In the genomic region with DNA sequence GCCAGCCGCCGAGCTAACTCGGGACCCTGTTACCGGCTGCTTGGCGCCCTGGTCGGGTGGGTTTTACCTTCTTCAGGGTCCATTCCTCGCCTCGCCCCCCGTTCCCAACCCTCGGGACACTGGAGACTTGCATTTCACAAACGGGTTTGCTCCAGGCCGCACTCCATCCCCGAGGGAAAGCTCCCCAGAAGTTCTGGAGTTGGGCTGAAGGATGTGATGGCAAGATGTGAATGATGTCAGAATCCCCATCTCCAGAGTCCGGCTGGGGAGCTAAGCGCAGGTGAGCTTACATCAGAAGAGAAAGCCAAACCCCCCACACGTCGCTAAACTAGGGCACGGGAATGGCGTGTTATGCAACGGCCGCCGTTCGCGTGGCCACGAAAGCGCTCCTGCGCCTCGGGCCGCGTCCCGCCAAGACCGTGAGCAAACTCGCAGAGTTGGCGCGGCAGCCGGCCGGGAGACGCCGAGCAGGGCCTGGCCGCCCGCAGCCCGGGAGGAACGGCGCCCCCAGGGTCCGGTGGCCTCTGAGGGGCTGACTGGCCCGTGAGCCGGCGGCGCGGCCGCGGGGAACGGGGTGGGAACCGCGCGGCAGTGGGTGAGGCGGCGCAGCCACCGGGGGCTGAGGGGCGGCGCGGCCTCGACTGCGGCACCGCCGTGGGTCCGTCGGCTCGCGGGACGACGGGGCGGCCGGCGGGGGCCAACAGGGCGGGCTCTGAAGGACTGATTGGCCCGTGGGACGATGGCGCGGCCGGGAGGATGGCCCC, we compare ENCODE assay signal across 8 cellular contexts. TPM values are rescaled to one million over a fixed set of nuclear protein-coding genes. Genes with fewer than 3 reads are reported as not detected.
DNase-seq lines count a peak whose midpoint lies in the region; ATAC-seq and TF ChIP-seq lines count a peak whose summit lies in the region.

No MANE protein-coding gene starts in this region.

- peaks cover 55% of the 10 kb centered on the region for H3K79me2 ChIP-seq in osteoblast (ENCODE audit: insufficient read depth, low read length)

- peaks cover 4% of the 10 kb centered on the region for H3K36me3 ChIP-seq in osteoblast (ENCODE audit: insufficient read depth, low read length)

- H3K36me3 Mint-ChIP-seq in activated CD4-positive, alpha-beta memory T cell treated with anti-CD3 and anti-CD28 coated beads for 36 hours: no peaks in the 10 kb centered on the region

- CTCF ChIA-PET in activated CD4-positive, alpha-beta memory T cell treated with anti-CD3 and anti-CD28 coated beads for 36 hours (lab: Charles Lee): no interaction called here

- no peaks in the 10 kb centered on the region for H3K9me3 ChIP-seq in osteoblast (ENCODE audit: low read depth, low read length)

- H3K9me3 Mint-ChIP-seq in activated CD4-positive, alpha-beta memory T cell treated with anti-CD3 and anti-CD28 coated beads for 36 hours: no peaks in the 10 kb centered on the region

- no peaks in the 10 kb centered on the region for H3K27me3 ChIP-seq in foreskin keratinocyte
- no peaks in the 10 kb centered on the region for H3K27me3 ChIP-seq in osteoblast (ENCODE audit: insufficient read depth, low read length)

- H3K4me1 ChIP-seq in foreskin keratinocyte: peaks cover 2% of the 10 kb centered on the region
- H3K4me1 ChIP-seq in osteoblast (ENCODE audit: insufficient read depth, low read length): peaks cover 43% of the 10 kb centered on the region

- ATAC-seq in HG02981 (IDR thresholded peaks at IDR 0.05; ENCODE audit: unreplicated experiment) (peak; percentile 6), foreskin keratinocyte (peak; percentile 29)

- peak overlapping the region; percentile 70 for H3K4me3 ChIP-seq in osteoblast (ENCODE audit: insufficient read depth, low read length)

- no peak overlapping the region for H2AFZ ChIP-seq in osteoblast (ENCODE audit: low read length)

- H3K27ac Mint-ChIP-seq in activated CD4-positive, alpha-beta memory T cell treated with anti-CD3 and anti-CD28 coated beads for 36 hours: no peak overlapping the region

- H3K4me1 Mint-ChIP-seq in activated CD4-positive, alpha-beta memory T cell treated with anti-CD3 and anti-CD28 coated beads for 36 hours (ENCODE audit: low read depth): peaks cover 3% of the 10 kb centered on the region

- H3K4me2 ChIP-seq in osteoblast (ENCODE audit: insufficient read depth, low read length): peak overlapping the region; percentile 90

- DNase-seq in SIG-M5 treated with dmso at 0.1 percent for 504 hours (lab: John Stamatoyannopoulos, UW; ENCODE audit: unreplicated experiment): peak; percentile 5
- no peak for DNase-seq in SIG-M5 (lab: John Stamatoyannopoulos, UW)
- no peak for DNase-seq in activated CD4-positive, alpha-beta memory T cell treated with anti-CD3 and anti-CD28 coated beads for 36 hours
- no peak for DNase-seq in foreskin keratinocyte
- DNase-seq in osteoblast (ENCODE audit: insufficient read length, low spot score, missing footprints): peak; percentile 82
- no peak for DNase-seq in NCI-H1048 (lab: John Stamatoyannopoulos, UW)
- no peak for DNase-seq in COR-L47 (lab: John Stamatoyannopoulos, UW)

- H3K27me3 Mint-ChIP-seq in activated CD4-positive, alpha-beta memory T cell treated with anti-CD3 and anti-CD28 coated beads for 36 hours: peaks cover 19% of the 10 kb centered on the region

- intact Hi-C loops in activated CD4-positive, alpha-beta memory T cell treated with anti-CD3 and anti-CD28 coated beads for 36 hours (cut with micrococcal nuclease): loop anchor here (10.0 kb wide), 2 partner anchors 45 to 115 kb away; no protein-coding TSS in a partner anchor

- TF ChIP-seq CTCF in foreskin keratinocyte (conservative IDR thresholded peaks at IDR 0.05) (no peak), osteoblast (IDR thresholded peaks at IDR 0.05; ENCODE audit: extremely low read depth, low read depth, low read length) (no peak)

- POLR2A ChIA-PET in activated CD4-positive, alpha-beta memory T cell treated with anti-CD3 and anti-CD28 coated beads for 36 hours (lab: Charles Lee): interaction anchor here (1.4 kb wide), 1 partner anchor 117 kb away, joined by 3 read pairs; a partner anchor contains a TSS

- H3K4me3 Mint-ChIP-seq in activated CD4-positive, alpha-beta memory T cell treated with anti-CD3 and anti-CD28 coated beads for 36 hours: peak overlapping the region; percentile 57

- H3K27ac ChIP-seq in foreskin keratinocyte: peak overlapping the region; percentile 63
- peak overlapping the region; percentile 92 for H3K27ac ChIP-seq in osteoblast (ENCODE audit: low read depth, low read length)

- H4K20me1 ChIP-seq in osteoblast (ENCODE audit: insufficient read depth, low read length): peaks cover 44% of the 10 kb centered on the region

RNA-seq across cellular contexts. Expression of a gene that starts 1.1 kb away (rescaled TPM):
- total RNA-seq in activated CD4-positive, alpha-beta memory T cell treated with anti-CD3 and anti-CD28 coated beads for 36 hours: 1 to 10 TPM; 4.0 to 6.8 TPM
- 12.0 and 12.6 TPM in 2 replicates for total RNA-seq in foreskin keratinocyte
- polyA plus RNA-seq in foreskin keratinocyte: 3.1 and 3.3 TPM in 2 replicates
- 22.1 and 24.2 TPM in 2 replicates for total RNA-seq in osteoblast

Comparison
In these comparisons a context has a peak if more than half of its experiments do, and no peak if none do; other contexts are left out.
1. DNase-seq: peak in SIG-M5 treated with dmso at 0.1 percent for 504 hours (single experiment) and osteoblast (single experiment); none in SIG-M5 (single experiment), activated CD4-positive, alpha-beta memory T cell treated with anti-CD3 and anti-CD28 coated beads for 36 hours (single experiment), foreskin keratinocyte (0 of 2), NCI-H1048 (single experiment) and COR-L47 (single experiment).